In the genomic region with DNA sequence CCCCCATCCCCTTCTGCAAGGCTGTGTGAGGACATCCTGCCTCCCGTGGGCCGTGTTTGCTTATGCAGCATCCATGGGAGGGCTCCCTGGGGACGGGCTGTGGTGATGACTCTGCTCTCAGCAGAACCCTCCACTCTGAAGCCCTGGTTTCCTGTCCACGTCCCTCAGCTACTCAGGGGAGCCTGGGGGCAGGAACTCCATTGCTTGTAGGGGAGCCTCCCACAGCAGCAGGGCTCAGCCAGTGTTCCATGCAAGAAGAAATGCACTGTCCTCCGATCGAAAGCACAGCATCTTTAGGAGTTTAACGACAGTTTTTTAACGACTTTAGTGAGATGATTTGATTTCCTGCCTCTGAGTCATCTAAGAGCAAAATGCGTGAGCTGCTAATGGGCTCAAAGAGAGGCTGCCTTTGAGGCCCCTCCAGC, we compare ENCODE assay signal across 8 cellular contexts. TPM values are rescaled to one million over a fixed set of nuclear protein-coding genes. Genes with fewer than 3 reads are reported as not detected.
DNase-seq lines count a peak whose midpoint lies in the region; ATAC-seq and TF ChIP-seq lines count a peak whose summit lies in the region.

No MANE protein-coding gene starts in this region.

- H3K27ac Mint-ChIP-seq in activated naive CD4-positive, alpha-beta T cell treated with anti-CD3 and anti-CD28 coated beads for 36 hours: peak overlapping the region; percentile 17
- peak overlapping the region; percentile 58 for H3K27ac Mint-ChIP-seq in activated T-helper 2 cell treated with anti-CD3 and anti-CD28 coated beads, Interferon-gamma antibody, Interleukin-2, Interleukin-4, amounts not matched to agents 10 μg/mL and 5 μg/mL and 100 μg/mL, durations not matched to agents 14 hours and 24 hours and 36 hours
- H3K27ac Mint-ChIP-seq in stimulated activated naive B cell treated with anti-CD40 and anti-IgM and Interleukin-4, amounts not matched to agents 10 μg/mL and 1 μg/mL and 100 μg/mL, for 72 hours: peak overlapping the region; percentile 53
- peak overlapping the region in 3 of 7 donors; percentile 52 to 75 (median 60) for H3K27ac Mint-ChIP-seq in CD14-positive monocyte

- H3K9me3 Mint-ChIP-seq in activated naive CD4-positive, alpha-beta T cell treated with anti-CD3 and anti-CD28 coated beads for 36 hours: no peaks in the 10 kb centered on the region
- no peaks in the 10 kb centered on the region for H3K9me3 Mint-ChIP-seq in activated T-helper 2 cell treated with anti-CD3 and anti-CD28 coated beads, Interferon-gamma antibody, Interleukin-2, Interleukin-4, amounts not matched to agents 10 μg/mL and 5 μg/mL and 100 μg/mL, durations not matched to agents 14 hours and 24 hours and 36 hours
- no peaks in the 10 kb centered on the region for H3K9me3 Mint-ChIP-seq in stimulated activated naive B cell treated with anti-CD40 and anti-IgM and Interleukin-4, amounts not matched to agents 10 μg/mL and 1 μg/mL and 100 μg/mL, for 72 hours
- H3K9me3 Mint-ChIP-seq in CD14-positive monocyte: no peaks in the 10 kb centered on the region

- peaks cover 43% of the 10 kb centered on the region for H3K4me1 Mint-ChIP-seq in activated naive CD4-positive, alpha-beta T cell treated with anti-CD3 and anti-CD28 coated beads for 36 hours (ENCODE audit: low read depth)
- peaks cover 32% of the 10 kb centered on the region for H3K4me1 Mint-ChIP-seq in activated T-helper 2 cell treated with anti-CD3 and anti-CD28 coated beads, Interferon-gamma antibody, Interleukin-2, Interleukin-4, amounts not matched to agents 10 μg/mL and 5 μg/mL and 100 μg/mL, durations not matched to agents 14 hours and 24 hours and 36 hours (ENCODE audit: low read depth)
- peaks cover 36 to 58% of the 10 kb centered on the region in 2 donors for H3K4me1 Mint-ChIP-seq in stimulated activated naive B cell treated with anti-CD40 and anti-IgM and Interleukin-4, amounts not matched to agents 10 μg/mL and 1 μg/mL and 100 μg/mL, for 72 hours
- H3K4me1 Mint-ChIP-seq in CD14-positive monocyte: peaks cover 34% of the 10 kb centered on the region

- intact Hi-C loops in activated naive CD4-positive, alpha-beta T cell treated with anti-CD3 and anti-CD28 coated beads for 36 hours (cut with micrococcal nuclease): loop anchor here (1.0 kb wide), 1 partner anchor 9 kb away; no protein-coding TSS in a partner anchor
- intact Hi-C loops in activated T-helper 2 cell treated with anti-CD3 and anti-CD28 coated beads, Interferon-gamma antibody, Interleukin-2, Interleukin-4, amounts not matched to agents 10 μg/mL and 5 μg/mL and 100 μg/mL, durations not matched to agents 14 hours and 24 hours and 36 hours (cut with micrococcal nuclease): no loop called here
- intact Hi-C loops in CD14-positive monocyte (cut with micrococcal nuclease): no loop called here
- intact Hi-C loops in head of caudate nucleus (cut with DNase I): no loop called here

- H3K27me3 Mint-ChIP-seq in activated naive CD4-positive, alpha-beta T cell treated with anti-CD3 and anti-CD28 coated beads for 36 hours (ENCODE audit: low read depth): no peaks in the 10 kb centered on the region
- H3K27me3 Mint-ChIP-seq in activated T-helper 2 cell treated with anti-CD3 and anti-CD28 coated beads, Interferon-gamma antibody, Interleukin-2, Interleukin-4, amounts not matched to agents 10 μg/mL and 5 μg/mL and 100 μg/mL, durations not matched to agents 14 hours and 24 hours and 36 hours (ENCODE audit: low read depth): no peaks in the 10 kb centered on the region
- H3K27me3 Mint-ChIP-seq in stimulated activated naive B cell treated with anti-CD40 and anti-IgM and Interleukin-4, amounts not matched to agents 10 μg/mL and 1 μg/mL and 100 μg/mL, for 72 hours: no peaks in the 10 kb centered on the region
- H3K27me3 Mint-ChIP-seq in CD14-positive monocyte (ENCODE audit: low read depth in 3 of 3): no peaks in the 10 kb centered on the region

- CTCF ChIA-PET in activated naive CD4-positive, alpha-beta T cell treated with anti-CD3 and anti-CD28 coated beads for 36 hours (lab: Charles Lee): no interaction called here

- TF ChIP-seq CTCF in CD14-positive monocyte (IDR thresholded peaks at IDR 0.05): no peak

- peaks cover 19% of the 10 kb centered on the region for H3K36me3 Mint-ChIP-seq in activated naive CD4-positive, alpha-beta T cell treated with anti-CD3 and anti-CD28 coated beads for 36 hours (ENCODE audit: low read depth)
- peaks cover 57% of the 10 kb centered on the region for H3K36me3 Mint-ChIP-seq in activated T-helper 2 cell treated with anti-CD3 and anti-CD28 coated beads, Interferon-gamma antibody, Interleukin-2, Interleukin-4, amounts not matched to agents 10 μg/mL and 5 μg/mL and 100 μg/mL, durations not matched to agents 14 hours and 24 hours and 36 hours (ENCODE audit: low read depth)
- H3K36me3 Mint-ChIP-seq in stimulated activated naive B cell treated with anti-CD40 and anti-IgM and Interleukin-4, amounts not matched to agents 10 μg/mL and 1 μg/mL and 100 μg/mL, for 72 hours: peaks cover 45 to 67% of the 10 kb centered on the region in 2 donors
- H3K36me3 Mint-ChIP-seq in CD14-positive monocyte: peaks cover 39 to 78% of the 10 kb centered on the region in 2 donors

- ATAC-seq in HG03139 (IDR thresholded peaks at IDR 0.05; ENCODE audit: unreplicated experiment): peak; percentile 72
- peak; percentile 93 to 95 for ATAC-seq in stimulated activated naive B cell treated with anti-CD40 and anti-IgM and Interleukin-4, amounts not matched to agents 10 μg/mL and 1 μg/mL and 100 μg/mL, for 72 hours (replicated peaks)

- peak; percentile 41 for DNase-seq in activated naive CD4-positive, alpha-beta T cell treated with anti-CD3 and anti-CD28 coated beads for 36 hours
- DNase-seq in activated naive CD4-positive, alpha-beta T cell (lab: John Stamatoyannopoulos, UW): no peak
- no peak for DNase-seq in activated T-helper 2 cell treated with anti-CD3 and anti-CD28 coated beads, Interferon-gamma antibody, Interleukin-2, Interleukin-4, amounts not matched to agents 10 μg/mL and 5 μg/mL and 100 μg/mL, durations not matched to agents 14 hours and 24 hours and 36 hours (ENCODE audit: low spot score)
- peak; percentile 30 for DNase-seq in stimulated activated naive B cell treated with anti-CD40 and anti-IgM and Interleukin-4, amounts not matched to agents 10 μg/mL and 1 μg/mL and 100 μg/mL, for 72 hours
- DNase-seq in D341Med (ENCODE audit: low spot score) (no peak), CD14-positive monocyte (ENCODE audit: low spot score) (no peak), head of caudate nucleus (no peak)

- no peak overlapping the region for H3K4me3 Mint-ChIP-seq in activated naive CD4-positive, alpha-beta T cell treated with anti-CD3 and anti-CD28 coated beads for 36 hours
- no peak overlapping the region for H3K4me3 Mint-ChIP-seq in activated T-helper 2 cell treated with anti-CD3 and anti-CD28 coated beads, Interferon-gamma antibody, Interleukin-2, Interleukin-4, amounts not matched to agents 10 μg/mL and 5 μg/mL and 100 μg/mL, durations not matched to agents 14 hours and 24 hours and 36 hours (ENCODE audit: low read depth)
- H3K4me3 Mint-ChIP-seq in stimulated activated naive B cell treated with anti-CD40 and anti-IgM and Interleukin-4, amounts not matched to agents 10 μg/mL and 1 μg/mL and 100 μg/mL, for 72 hours: peak overlapping the region in 1 of 2 donors; percentile 43
- no peak overlapping the region for H3K4me3 Mint-ChIP-seq in CD14-positive monocyte

RNA-seq across cellular contexts. Expression of a gene that starts 8.3 kb away (rescaled TPM):
- 100 to 1,000 TPM; 164 to 166 TPM for total RNA-seq in activated naive CD4-positive, alpha-beta T cell treated with anti-CD3 and anti-CD28 coated beads for 36 hours
- total RNA-seq in activated T-helper 2 cell treated with anti-CD3 and anti-CD28 coated beads, Interferon-gamma antibody, Interleukin-2, Interleukin-4, amounts not matched to agents 10 μg/mL and 5 μg/mL and 100 μg/mL, durations not matched to agents 14 hours and 24 hours and 36 hours: 307 and 312 TPM in 2 replicates
- 10 to 100 TPM; 11.5 to 22.7 TPM for polyA plus RNA-seq in CD14-positive monocyte

RNA-seq across cellular contexts. Expression of a gene that starts 45.1 kb away (rescaled TPM):
- total RNA-seq in activated naive CD4-positive, alpha-beta T cell treated with anti-CD3 and anti-CD28 coated beads for 36 hours: 10 to 100 TPM; 10.7 to 11.2 TPM
- total RNA-seq in activated T-helper 2 cell treated with anti-CD3 and anti-CD28 coated beads, Interferon-gamma antibody, Interleukin-2, Interleukin-4, amounts not matched to agents 10 μg/mL and 5 μg/mL and 100 μg/mL, durations not matched to agents 14 hours and 24 hours and 36 hours: 19.0 and 20.2 TPM in 2 replicates
- 1 to 10 TPM in 1 of 2 donors, under 1 TPM in 1; 0.39 to 1.2 TPM for polyA plus RNA-seq in CD14-positive monocyte

Comparison
In these comparisons a context has a peak if more than half of its experiments do, and no peak if none do; other contexts are left out.
1. DNase-seq: peak in activated naive CD4-positive, alpha-beta T cell treated with anti-CD3 and anti-CD28 coated beads for 36 hours (single experiment) and stimulated activated naive B cell treated with anti-CD40 and anti-IgM and Interleukin-4, amounts not matched to agents 10 μg/mL and 1 μg/mL and 100 μg/mL, for 72 hours (single experiment); none in activated naive CD4-positive, alpha-beta T cell (0 of 4), activated T-helper 2 cell treated with anti-CD3 and anti-CD28 coated beads, Interferon-gamma antibody, Interleukin-2, Interleukin-4, amounts not matched to agents 10 μg/mL and 5 μg/mL and 100 μg/mL, durations not matched to agents 14 hours and 24 hours and 36 hours (single experiment), D341Med (single experiment), CD14-positive monocyte (single experiment) and head of caudate nucleus (0 of 42).